In the genomic region with DNA sequence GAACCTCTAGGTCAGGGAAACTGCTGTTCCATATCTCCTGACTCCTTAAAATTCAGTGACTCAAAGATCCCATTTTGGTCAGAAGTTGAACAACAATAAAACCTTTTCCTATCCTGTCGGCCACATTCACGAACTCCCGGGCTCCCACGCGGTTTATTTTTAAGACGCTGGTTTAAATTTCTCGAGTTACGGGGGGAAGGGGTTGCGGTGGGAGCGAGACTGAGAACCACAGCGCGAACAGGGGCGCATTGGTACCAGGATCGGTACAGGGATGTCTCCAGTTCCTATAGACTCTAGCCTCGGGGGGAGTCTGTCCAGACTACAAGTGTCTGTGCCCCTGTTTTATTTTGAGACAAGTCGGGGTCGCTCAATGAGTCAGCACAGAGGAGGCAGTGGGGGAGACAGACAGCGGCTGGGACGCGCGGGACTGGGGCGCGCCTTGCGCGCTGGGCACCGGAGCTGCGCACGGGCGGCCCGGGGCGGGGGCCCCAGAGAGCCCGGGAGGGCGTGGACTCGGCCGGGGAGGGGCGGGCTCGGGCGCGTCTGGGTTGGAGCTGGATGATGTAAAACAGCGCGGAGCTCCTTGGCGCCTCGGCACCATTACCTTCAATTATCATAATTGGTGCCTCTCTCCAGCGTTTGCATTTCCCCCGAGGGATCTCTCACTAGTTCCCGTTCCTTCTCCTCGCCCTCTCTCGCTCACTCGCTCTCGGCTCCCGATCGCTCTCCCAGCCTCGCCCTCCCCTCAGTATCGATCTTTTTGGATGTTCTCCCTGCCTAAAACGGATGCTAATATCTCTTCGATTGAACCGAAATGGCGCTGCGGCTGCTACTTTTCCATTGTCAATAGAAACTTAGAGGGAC, we compare ENCODE assay signal across 8 cellular contexts. TPM values are rescaled to one million over a fixed set of nuclear protein-coding genes. Genes with fewer than 3 reads are reported as not detected.
DNase-seq lines count a peak whose midpoint lies in the region; ATAC-seq, FAIRE-seq and TF ChIP-seq lines count a peak whose summit lies in the region.

No MANE protein-coding gene starts in this region.

- H3K27ac ChIP-seq in GM23248 (no peak overlapping the region), right cardiac atrium (ENCODE audit: low read length) (no peak overlapping the region), gastrocnemius medialis (no peak overlapping the region)

- H3K9me3 Mint-ChIP-seq in activated naive CD8-positive, alpha-beta T cell treated with anti-CD3 and anti-CD28 coated beads for 36 hours, result no peaks in the 10 kb centered on the region

- DNase-seq in GM23248 (peak; percentile 41), NT2/D1 (ENCODE audit: low read depth, low spot score) (no peak), right cardiac atrium (peak; percentile 78 to 88 (median 83)), gastrocnemius medialis (no peak), GM12892 (ENCODE audit: insufficient read length) (no peak)
- peak; percentile 72 for DNase-seq in activated naive CD8-positive, alpha-beta T cell treated with anti-CD3 and anti-CD28 coated beads for 36 hours

- FAIRE-seq in GM12892 (lab: Jason Lieb, UNC), result no peak

- H3K27ac Mint-ChIP-seq in activated naive CD8-positive, alpha-beta T cell treated with anti-CD3 and anti-CD28 coated beads for 36 hours, result no peak overlapping the region

- intact Hi-C loops in right cardiac atrium (cut with DNase I) (loop anchor here in 3 of 4 donors (10.0 kb wide), 1 partner anchor 636 kb away; no protein-coding TSS in a partner anchor), gastrocnemius medialis (cut with DNase I; ENCODE audit: low total_unique reads) (no loop called here)

- no peak for TF ChIP-seq POLR2A in gastrocnemius medialis (IDR thresholded peaks at IDR 0.05)
- TF ChIP-seq POLR2A in GM12892 (IDR thresholded peaks at IDR 0.05; ENCODE audit: low read depth, low read length), result no peak

- 4% methylated on average over 37 to 45 of the region's 59 CpGs for WGBS in GM23248 (ENCODE audit: low coverage in 1 of 2, low lambda C conversion rate in 2 of 2, missing lambda C conversion rate in 2 of 2), 2 experiments
- whole genome bisulfite sequencing in right cardiac atrium, result under 1% methylated on average over 59 of the region's 59 CpGs

- H3K4me1 ChIP-seq in GM23248 (ENCODE audit: insufficient read depth) (peaks cover 8% of the 10 kb centered on the region; the same call in 1 of the 2 replicates), NT2/D1 (ENCODE audit: insufficient read depth, insufficient read length) (no peaks in the 10 kb centered on the region), right cardiac atrium (ENCODE audit: control insufficient read depth, insufficient read depth, low read length) (no peaks in the 10 kb centered on the region), gastrocnemius medialis (peaks cover 4 to 12% of the 10 kb centered on the region in 2 donors)

- peak overlapping the region; percentile 68 for H2AFZ ChIP-seq in GM23248

- H3K4me3 ChIP-seq in GM23248 (peak overlapping the region; percentile 57), NT2/D1 (ENCODE audit: insufficient read length, low read depth) (peak overlapping the region; percentile 37), right cardiac atrium (ENCODE audit: low read length) (peak overlapping the region; percentile 62), gastrocnemius medialis (peak overlapping the region; percentile 48 to 56 (median 50))

- no peaks in the 10 kb centered on the region for H3F3A ChIP-seq in GM23248 (ENCODE audit: insufficient read depth)

- peaks cover 19% of the 10 kb centered on the region for H3K4me1 Mint-ChIP-seq in activated naive CD8-positive, alpha-beta T cell treated with anti-CD3 and anti-CD28 coated beads for 36 hours

- in situ Hi-C loops in GM23248 (cut with MboI) (loop anchor here (10.0 kb wide), 1 partner anchor 636 kb away; no protein-coding TSS in a partner anchor), gastrocnemius medialis (cut with MboI; ENCODE audit: low sequenced_read_pairs in 4 of 4) (loop anchor here (5.0 to 10.0 kb wide), 2 partner anchors 324 to 636 kb away; no protein-coding TSS in a partner anchor)

- no peaks in the 10 kb centered on the region for H3K9me2 ChIP-seq in GM23248 (ENCODE audit: insufficient read depth)

- H3K4me3 Mint-ChIP-seq in activated naive CD8-positive, alpha-beta T cell treated with anti-CD3 and anti-CD28 coated beads for 36 hours, result peak overlapping the region; percentile 74

- H3K27me3 Mint-ChIP-seq in activated naive CD8-positive, alpha-beta T cell treated with anti-CD3 and anti-CD28 coated beads for 36 hours, result peaks cover 82% of the 10 kb centered on the region

- H3K9ac ChIP-seq in GM23248, result no peak overlapping the region
- H3K9ac ChIP-seq in NT2/D1 (ENCODE audit: insufficient read length, low read depth), result peak overlapping the region; percentile 61

- H3K36me3 ChIP-seq in GM23248 (ENCODE audit: low read depth), result no peaks in the 10 kb centered on the region
- H3K36me3 ChIP-seq in NT2/D1 (ENCODE audit: insufficient read depth, insufficient read length, low read length), result no peaks in the 10 kb centered on the region
- no peaks in the 10 kb centered on the region for H3K36me3 ChIP-seq in gastrocnemius medialis

- no peaks in the 10 kb centered on the region for H3K79me2 ChIP-seq in GM23248 (ENCODE audit: insufficient read depth)

- H3K4me2 ChIP-seq in GM23248 (ENCODE audit: unreplicated experiment), result peak overlapping the region; percentile 51

- TF ChIP-seq CTCF in gastrocnemius medialis (IDR thresholded peaks at IDR 0.05 in 4 of 5, conservative IDR thresholded peaks at IDR 0.05 in 1 of 5), result no peak

- no peaks in the 10 kb centered on the region for H4K20me1 ChIP-seq in GM23248 (ENCODE audit: insufficient read depth)

- peaks cover 44% of the 10 kb centered on the region for H3K27me3 ChIP-seq in GM23248 (replicated peaks; ENCODE audit: insufficient read depth)
- H3K27me3 ChIP-seq in NT2/D1 (ENCODE audit: insufficient read depth, insufficient read length), result peaks cover 18% of the 10 kb centered on the region
- H3K27me3 ChIP-seq in right cardiac atrium (ENCODE audit: control insufficient read depth, insufficient read depth), result no peaks in the 10 kb centered on the region
- H3K27me3 ChIP-seq in gastrocnemius medialis, result peaks cover 29 to 30% (median 30%) of the 10 kb centered on the region in 3 donors

- no peaks in the 10 kb centered on the region for H3K36me3 Mint-ChIP-seq in activated naive CD8-positive, alpha-beta T cell treated with anti-CD3 and anti-CD28 coated beads for 36 hours

- ATAC-seq in right cardiac atrium (peak; percentile 91 to 96), gastrocnemius medialis (no peak), GM19455 (IDR thresholded peaks at IDR 0.05; ENCODE audit: unreplicated experiment) (no peak), HG03457 (IDR thresholded peaks at IDR 0.05; ENCODE audit: unreplicated experiment) (no peak)

- H3K9me3 ChIP-seq in GM23248 (ENCODE audit: low read depth) (no peaks in the 10 kb centered on the region), NT2/D1 (ENCODE audit: insufficient read depth, low read length) (peaks cover 14% of the 10 kb centered on the region; the same call in 1 of the 2 replicates), right cardiac atrium (ENCODE audit: control insufficient read depth, low read length) (no peaks in the 10 kb centered on the region), gastrocnemius medialis (no peaks in the 10 kb centered on the region)

RNA-seq across cellular contexts. Expression of gene BAMBI, which starts 8.7 kb away (rescaled TPM):
- 0.76 and 1.8 TPM in 2 replicates for total RNA-seq in GM23248 (2014; rRNA removed; shearing (Covaris generic))
- polyA plus RNA-seq in GM23248 (2016; fragmentation: Nextera tagmentation; extraction: Ambion mirVana) (0.85 and 0.95 TPM in 2 replicates), right cardiac atrium (24.2 TPM)
- under 1 TPM; 0.44 to 0.68 TPM for total RNA-seq in activated naive CD8-positive, alpha-beta T cell treated with anti-CD3 and anti-CD28 coated beads for 36 hours
- total RNA-seq in right cardiac atrium (10 to 100 TPM; 33.3 to 45.3 (median 37.1) TPM), gastrocnemius medialis (1 to 10 TPM in 1 of 4 donors, under 1 TPM in 2, not detected in 1; 0.31 to 1.8 (median 0.82) TPM)
- not detected for polyA plus RNA-seq in GM12892 (2012; ENCODE audit: missing spikeins)

Comparison
In these comparisons a context has a peak if more than half of its experiments do, and no peak if none do; other contexts are left out.
1. DNase-seq: peak in GM23248 (single experiment), activated naive CD8-positive, alpha-beta T cell treated with anti-CD3 and anti-CD28 coated beads for 36 hours (single experiment) and right cardiac atrium (3 of 3); none in NT2/D1 (single experiment), gastrocnemius medialis (0 of 2) and GM12892 (single experiment).
2. ATAC-seq: peak in right cardiac atrium (2 of 2); none in gastrocnemius medialis (0 of 2), GM19455 (single experiment) and HG03457 (single experiment).
3. RNA of gene BAMBI, which starts 8.7 kb away (total RNA-seq): 33.3 to 45.3 TPM in right cardiac atrium; 0.76 to 1.8 TPM in GM23248, 0.31 to 1.8 TPM in gastrocnemius medialis and 0.44 to 0.68 TPM in activated naive CD8-positive, alpha-beta T cell treated with anti-CD3 and anti-CD28 coated beads for 36 hours; every median in the first group is over 10 times any median in the second.
4. Peak in every context shown above with its lines, with median percentiles within 50 percentile points of each other: H3K4me3 ChIP-seq.